In the genomic region with DNA sequence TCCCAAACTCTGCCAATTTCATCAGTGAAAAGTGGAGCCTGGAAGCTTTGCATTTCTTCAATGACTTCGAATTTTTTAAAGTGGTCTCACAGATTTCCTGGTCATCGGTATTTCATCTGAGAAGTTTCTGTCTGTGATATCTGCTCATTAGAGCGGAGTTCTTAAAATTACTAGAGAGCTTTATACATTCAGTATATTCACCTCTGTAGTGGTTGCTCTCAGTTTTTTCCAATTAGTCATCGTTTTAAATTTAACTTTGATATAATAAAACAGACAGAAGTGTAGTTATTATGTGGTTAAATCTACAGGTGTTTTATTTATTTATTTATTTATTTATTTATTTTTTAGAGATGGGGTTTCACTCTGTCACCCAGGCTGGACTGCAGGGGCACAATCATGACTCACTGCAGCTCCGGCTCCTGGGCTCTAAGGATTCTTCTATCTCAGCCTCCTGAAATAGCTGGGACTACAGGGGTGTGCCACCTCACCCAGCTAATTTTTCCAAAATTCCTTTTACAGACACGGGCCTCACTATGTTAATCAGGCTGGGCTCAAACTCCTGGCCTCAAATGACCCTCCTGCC, we compare ENCODE assay signal across 10 cellular contexts. TPM values are rescaled to one million over a fixed set of nuclear protein-coding genes. Genes with fewer than 3 reads are reported as not detected.
DNase-seq lines count a peak whose midpoint lies in the region; ATAC-seq and TF ChIP-seq lines count a peak whose summit lies in the region.
"Had no signal": no experiment of that assay in that cellular context is flagged by ENCODE, and none has a peak within 500 bp of the region (broad histone marks: within the 10 kb centered on the region; RNA-seq: fewer than 3 reads in every experiment).

No MANE protein-coding gene starts in this region.

- H4K5ac ChIP-seq in IMR-90 (ENCODE audit: low read depth, low read length): no peak overlapping the region

- H3K56ac ChIP-seq in IMR-90 (ENCODE audit: extremely low read depth, insufficient read depth, low read length): no peak overlapping the region

- peaks cover 24 to 36% of the 10 kb centered on the region in 2 donors for H3K36me3 Mint-ChIP-seq in stimulated activated naive B cell treated with anti-CD40 and anti-IgM and Interleukin-4, amounts not matched to agents 10 μg/mL and 1 μg/mL and 100 μg/mL, for 72 hours
- H3K36me3 Mint-ChIP-seq: CD4-positive, alpha-beta memory T cell had no signal

- ATAC-seq in IMR-90 (ENCODE audit: low read depth) (peak; percentile 53), right cardiac atrium (peak; percentile 52 to 62), GM21723 (IDR thresholded peaks at IDR 0.05; ENCODE audit: unreplicated experiment) (no peak), HG03439 (IDR thresholded peaks at IDR 0.05; ENCODE audit: unreplicated experiment) (no peak)
- peak in 1 of 2 donors; percentile 15 for ATAC-seq in stimulated activated naive B cell treated with anti-CD40 and anti-IgM and Interleukin-4, amounts not matched to agents 10 μg/mL and 1 μg/mL and 100 μg/mL, for 72 hours (replicated peaks)

- H3K4me1 Mint-ChIP-seq in stimulated activated naive B cell treated with anti-CD40 and anti-IgM and Interleukin-4, amounts not matched to agents 10 μg/mL and 1 μg/mL and 100 μg/mL, for 72 hours: peaks cover 63 to 93% of the 10 kb centered on the region in 2 donors

- H3K9ac ChIP-seq in IMR-90 (ENCODE audit: low read depth, low read length): no peak overlapping the region
- H3K9ac ChIP-seq in adipocyte (ENCODE audit: low read length): no peak overlapping the region

- peaks cover 54% of the 10 kb centered on the region for H4K20me1 ChIP-seq in IMR-90 (ENCODE audit: insufficient read depth, low read length)

- no peaks in the 10 kb centered on the region for H3K9me3 ChIP-seq in IMR-90 (ENCODE audit: control insufficient read depth, insufficient read depth, low read length)
- no peaks in the 10 kb centered on the region for H3K9me3 ChIP-seq in adipocyte (ENCODE audit: control insufficient read depth, low read length)
- H3K9me3 ChIP-seq in right cardiac atrium (ENCODE audit: control insufficient read depth, low read length): no peaks in the 10 kb centered on the region
- H3K9me3 ChIP-seq: transverse colon had no signal

- no peaks in the 10 kb centered on the region for H3K27me3 ChIP-seq in IMR-90 (ENCODE audit: control insufficient read depth, insufficient read depth, low read length)
- no peaks in the 10 kb centered on the region for H3K27me3 ChIP-seq in adipocyte (replicated peaks; ENCODE audit: control insufficient read depth, insufficient read depth, low read length)
- H3K27me3 ChIP-seq in right cardiac atrium (ENCODE audit: control insufficient read depth, insufficient read depth): no peaks in the 10 kb centered on the region
- H3K27me3 ChIP-seq: transverse colon had no signal

- DNase-seq in IMR-90: no peak
- DNase-seq in adipocyte (ENCODE audit: low read depth): peak; percentile 27
- DNase-seq in right cardiac atrium: no peak
- no peak for DNase-seq in stimulated activated naive B cell treated with anti-CD40 and anti-IgM and Interleukin-4, amounts not matched to agents 10 μg/mL and 1 μg/mL and 100 μg/mL, for 72 hours
- DNase-seq in foreskin melanocyte: no peak
- DNase-seq: activated naive CD4-positive, alpha-beta T cell treated with anti-CD3 and anti-CD28 coated beads, Interleukin-2, amount 50 U/mL, for 16 hours; CD4-positive, alpha-beta memory T cell; transverse colon had no signal

- intact Hi-C loops in IMR-90 (cut with micrococcal nuclease) (no loop called here), right cardiac atrium (cut with DNase I) (no loop called here)

- H2AK5ac ChIP-seq in IMR-90 (ENCODE audit: low read depth, low read length): no peak overlapping the region; the same call in 1 of the 2 replicates

- H3K4me3 Mint-ChIP-seq in stimulated activated naive B cell treated with anti-CD40 and anti-IgM and Interleukin-4, amounts not matched to agents 10 μg/mL and 1 μg/mL and 100 μg/mL, for 72 hours: peak overlapping the region in 1 of 2 donors; percentile 55
- H3K4me3 Mint-ChIP-seq: CD4-positive, alpha-beta memory T cell had no signal

- CTCF ChIA-PET in IMR-90 (lab: Yijun Ruan, JAX): interaction anchor here (1.2 kb wide), 1 partner anchor 11 kb away, joined by 3 read pairs; no protein-coding TSS in a partner anchor

- in situ Hi-C loops in IMR-90 (cut with MboI; ENCODE audit: low sequenced_read_pairs): no loop called here

- H3K18ac ChIP-seq in IMR-90 (ENCODE audit: low read depth, low read length): no peak overlapping the region

- no peak overlapping the region; the same call in 1 of the 2 replicates for H3K4ac ChIP-seq in IMR-90 (ENCODE audit: low read depth, low read length)

- H2BK120ac ChIP-seq in IMR-90 (ENCODE audit: low read depth, low read length): no peak overlapping the region

- no peak overlapping the region for H3K4me2 ChIP-seq in IMR-90 (ENCODE audit: low read depth, low read length)

- no peaks in the 10 kb centered on the region for H3K27me3 Mint-ChIP-seq in stimulated activated naive B cell treated with anti-CD40 and anti-IgM and Interleukin-4, amounts not matched to agents 10 μg/mL and 1 μg/mL and 100 μg/mL, for 72 hours
- H3K27me3 Mint-ChIP-seq: CD4-positive, alpha-beta memory T cell had no signal

- 20% methylated on average over 1 of the region's 6 CpGs; no CpG with 5 or more reads in 1 of the 2 experiments for WGBS in IMR-90 (ENCODE audit: extremely low coverage in 2 of 2, insufficient read length in 1 of 2), 2 experiments
- 73% methylated on average over 6 of the region's 6 CpGs for WGBS in right cardiac atrium

- H3K27ac Mint-ChIP-seq in stimulated activated naive B cell treated with anti-CD40 and anti-IgM and Interleukin-4, amounts not matched to agents 10 μg/mL and 1 μg/mL and 100 μg/mL, for 72 hours: peak overlapping the region; percentile 83

- H3K9me1 ChIP-seq in IMR-90 (ENCODE audit: insufficient read depth, low read length): peaks cover 41% of the 10 kb centered on the region

- no peak for TF ChIP-seq CTCF in IMR-90 (conservative IDR thresholded peaks at IDR 0.05; ENCODE audit: low read depth, low read length)

- no peak for TF ChIP-seq RAD21 in IMR-90 (IDR thresholded peaks at IDR 0.05; ENCODE audit: low read length)

- peaks cover 11 to 78% of the 10 kb centered on the region in 2 experiments; a peak in 3 of 4 replicates for H3K79me1 ChIP-seq in IMR-90 (ENCODE audit: low read depth in 1 of 2, low read length in 2 of 2)

- no peak overlapping the region for H2BK15ac ChIP-seq in IMR-90 (ENCODE audit: low read depth, low read length)

- no peak overlapping the region for H3K23ac ChIP-seq in IMR-90 (ENCODE audit: low read depth, low read length)

- H4K91ac ChIP-seq in IMR-90 (ENCODE audit: insufficient read depth, low read depth, low read length): no peak overlapping the region

- H3K14ac ChIP-seq in IMR-90 (replicated peaks; ENCODE audit: low read depth, low read length): no peak overlapping the region

- TF ChIP-seq POLR2A in IMR-90 (IDR thresholded peaks at IDR 0.05; ENCODE audit: low read depth, low read length): no peak

- no peak overlapping the region for H2AK9ac ChIP-seq in IMR-90 (replicated peaks; ENCODE audit: low read depth, low read length, poor library complexity)

- H3K4me3 ChIP-seq in IMR-90 (ENCODE audit: insufficient read depth, low read depth, low read length): no peak overlapping the region
- no peak overlapping the region for H3K4me3 ChIP-seq in adipocyte (ENCODE audit: low read length)
- no peak overlapping the region for H3K4me3 ChIP-seq in right cardiac atrium (ENCODE audit: low read length)
- H3K4me3 ChIP-seq: transverse colon had no signal

- H3K36me3 ChIP-seq in IMR-90 (ENCODE audit: control insufficient read depth, insufficient read depth, low read length) (peaks cover 4% of the 10 kb centered on the region), adipocyte (ENCODE audit: control insufficient read depth, insufficient read depth, low read length, severe bottlenecking) (no peaks in the 10 kb centered on the region)
- H3K36me3 ChIP-seq: transverse colon had no signal

- H3K4me1 ChIP-seq in IMR-90 (ENCODE audit: control insufficient read depth, insufficient read depth, low read length) (peaks cover 20% of the 10 kb centered on the region), adipocyte (ENCODE audit: control insufficient read depth, insufficient read depth, low read length) (peaks cover 43% of the 10 kb centered on the region), right cardiac atrium (ENCODE audit: control insufficient read depth, insufficient read depth, low read length) (peaks cover 27% of the 10 kb centered on the region)

- H2AFZ ChIP-seq in IMR-90 (replicated peaks; ENCODE audit: low read length, poor library complexity): no peak overlapping the region

- no peaks in the 10 kb centered on the region for H3K9me3 Mint-ChIP-seq in stimulated activated naive B cell treated with anti-CD40 and anti-IgM and Interleukin-4, amounts not matched to agents 10 μg/mL and 1 μg/mL and 100 μg/mL, for 72 hours
- H3K9me3 Mint-ChIP-seq: CD4-positive, alpha-beta memory T cell had no signal

- POLR2A ChIA-PET in IMR-90 (lab: Charles Lee; ENCODE audit: unreplicated experiment): no interaction called here

- H4K8ac ChIP-seq in IMR-90 (ENCODE audit: low read depth in 2 of 2, low read length in 2 of 2): no peak overlapping the region

- no peak overlapping the region for H2BK5ac ChIP-seq in IMR-90 (ENCODE audit: low read depth, low read length, poor library complexity, severe bottlenecking)

- dilution Hi-C loops in IMR-90 (cut with HindIII; ENCODE audit: low sequenced_read_pairs, unreplicated experiment): no loop called here

- BruUV-seq in IMR-90 (replicated peaks; lab: Mats Ljungman, UMichigan): no TSS peak

- H3K27ac ChIP-seq in IMR-90 (ENCODE audit: insufficient read depth, low read length) (no peak overlapping the region), right cardiac atrium (ENCODE audit: low read length) (peak overlapping the region; percentile 95)

- H2BK20ac ChIP-seq in IMR-90 (ENCODE audit: low read depth, low read length): no peak overlapping the region

TF ChIP-seq in IMR-90, 13 proteins besides CTCF, POLR2A, EP300 and RAD21:
- TF ChIP-seq CHD1 (IDR thresholded peaks at IDR 0.05; ENCODE audit: low read depth, low read length) (no peak), MAZ (IDR thresholded peaks at IDR 0.05; ENCODE audit: borderline replicate concordance, low read depth, low read length) (no peak)

RNA-seq across cellular contexts. Expression of gene ARHGAP17, which starts 16.0 kb away (rescaled TPM):
- 27.6 and 29.4 TPM in 2 replicates for total RNA-seq in IMR-90 (2012; rRNA removed)
- 60.1 and 65.0 TPM in 2 replicates for polyA plus RNA-seq in IMR-90 (2012; rRNA removed)
- polyA plus RNA-seq in IMR-90 (2012; cell fraction: cytosol; rRNA removed): 40.0 and 40.7 TPM in 2 replicates
- 81.6 and 132 TPM in 2 replicates for polyA plus RNA-seq in IMR-90 (2012; cell fraction: nucleus; rRNA removed; ENCODE audit: low replicate concordance)
- total RNA-seq in right cardiac atrium: 10 to 100 TPM; 45.4 to 58.2 (median 52.6) TPM
- polyA plus RNA-seq in right cardiac atrium: 33.5 TPM

Comparison
In these comparisons a context has a peak if more than half of its experiments do, and no peak if none do; other contexts are left out.
1. ATAC-seq: peak in IMR-90 (single experiment) and right cardiac atrium (2 of 2); none in GM21723 (single experiment) and HG03439 (single experiment).